ENCODE assay signal across 8 cellular contexts in genomic region chr11:95232666-95233065, GRCh38. TPM values are rescaled to one million over a fixed set of nuclear protein-coding genes. Genes with fewer than 3 reads are reported as not detected.
DNase-seq lines count a peak whose midpoint lies in the region; ATAC-seq, FAIRE-seq and TF ChIP-seq lines count a peak whose summit lies in the region.

No MANE protein-coding gene starts in this region.

- H3K23ac ChIP-seq in mesenchymal stem cell (ENCODE audit: low read length in 2 of 2): no peak overlapping the region

- H3K79me1 ChIP-seq in mesenchymal stem cell (replicated peaks; ENCODE audit: low read length, poor library complexity, severe bottlenecking): no peaks in the 10 kb centered on the region

- 76% methylated on average over 3 of the region's 3 CpGs for WGBS in SK-N-SH (ENCODE audit: low lambda C conversion rate)
- WGBS in mesenchymal stem cell: 33% methylated on average over 2 of the region's 3 CpGs
- 34 to 41% methylated on average over 3 of the region's 3 CpGs for WGBS in tibial nerve, 2 donors

- TF ChIP-seq CTCF in SK-N-SH (IDR thresholded peaks at IDR 0.05) (no peak), bronchial epithelial cell (IDR thresholded peaks at IDR 0.05; ENCODE audit: insufficient read depth, low read length, severe bottlenecking) (no peak), tibial nerve (IDR thresholded peaks at IDR 0.05) (peak in 1 of 5 experiments; percentile 4)

- CTCF ChIA-PET in SK-N-SH (lab: Yijun Ruan, JAX): interaction anchor here (0.8 to 1.6 kb wide), 5 partner anchors 9 to 473 kb away, joined by 3 to 6 read pairs (median 3); no protein-coding TSS in a partner anchor

- no peak overlapping the region for H4K8ac ChIP-seq in mesenchymal stem cell (ENCODE audit: low read length)

- no peak overlapping the region for H2BK120ac ChIP-seq in mesenchymal stem cell (ENCODE audit: low read depth, low read length)

- H3F3A ChIP-seq in SK-N-SH (replicated peaks; ENCODE audit: insufficient read depth): peaks cover 12% of the 10 kb centered on the region

- H3K27ac ChIP-seq in SK-N-SH (ENCODE audit: low read depth in 2 of 2, low read length in 1 of 2) (peak overlapping the region in 1 of 2 experiments; percentile 99; a peak in 2 of 4 replicates), mesenchymal stem cell (ENCODE audit: low read length, poor library complexity, severe bottlenecking) (peak overlapping the region; percentile 99), tibial nerve (peak overlapping the region; percentile 90 to 96 (median 95))

- H2AFZ ChIP-seq in SK-N-SH (ENCODE audit: low read depth) (peak overlapping the region; percentile 87), mesenchymal stem cell (ENCODE audit: low read depth, low read length) (no peak overlapping the region)

- no peak for DNase-seq in SK-N-SH
- no peak for DNase-seq in bronchial epithelial cell (ENCODE audit: low read depth)
- no peak for DNase-seq in mesenchymal stem cell
- DNase-seq in tibial nerve (ENCODE audit: low spot score in 2 of 2): no peak
- no peak for DNase-seq in mucosa of gallbladder (ENCODE audit: low spot score)
- DNase-seq in DMS114 treated with DMSO at 0.1 percent for 48 hours (lab: John Stamatoyannopoulos, UW; ENCODE audit: unreplicated experiment): no peak

- TF ChIP-seq RAD21 in SK-N-SH (IDR thresholded peaks at IDR 0.05; ENCODE audit: low read length): no peak

- H3K4me2 ChIP-seq in SK-N-SH (peak overlapping the region; percentile 75), mesenchymal stem cell (ENCODE audit: low read length, poor library complexity, severe bottlenecking) (peak overlapping the region; percentile 69)

- H4K20me1 ChIP-seq in SK-N-SH (ENCODE audit: insufficient read depth): no peaks in the 10 kb centered on the region

- no peak overlapping the region for H2BK15ac ChIP-seq in mesenchymal stem cell (ENCODE audit: low read depth, poor library complexity, severe bottlenecking)

- H3K14ac ChIP-seq in mesenchymal stem cell (ENCODE audit: low read length in 2 of 2): no peak overlapping the region

- ATAC-seq in SK-N-SH treated with all-trans-retinoic acid at 6 μM for 48 hours (no peak), GM18502 (IDR thresholded peaks at IDR 0.05; ENCODE audit: poor library complexity, unreplicated experiment) (no peak)

- H3K4me3 ChIP-seq in SK-N-SH (ENCODE audit: low read depth in 2 of 2, low read length in 1 of 2) (peak overlapping the region; percentile 44 to 54; a peak in 3 of 4 replicates), bronchial epithelial cell (ENCODE audit: low read depth, low read length) (peak overlapping the region; percentile 41), mesenchymal stem cell (ENCODE audit: insufficient read depth in 1 of 2, low read depth in 1 of 2, low read length in 2 of 2) (peak overlapping the region in 1 of 2 experiments; percentile 79), tibial nerve (peak overlapping the region; percentile 48 to 98 (median 74))

- peak overlapping the region in 1 of 2 experiments; percentile 33 for H3K18ac ChIP-seq in mesenchymal stem cell (ENCODE audit: low read depth in 1 of 2, low read length in 2 of 2)

- POLR2A ChIA-PET in SK-N-SH (lab: Yijun Ruan, JAX): interaction anchor here (0.7 to 2.5 kb wide), 8 partner anchors 11 to 473 kb away, joined by 3 to 17 read pairs (median 4); partner anchors contain the start of gene SRSF8

- H3K4ac ChIP-seq in mesenchymal stem cell (ENCODE audit: low read depth in 1 of 2, low read length in 2 of 2): peak overlapping the region in 1 of 2 experiments; percentile 67

- H3K9me3 ChIP-seq in SK-N-SH (no peaks in the 10 kb centered on the region), mesenchymal stem cell (ENCODE audit: control insufficient read depth, low read length) (no peaks in the 10 kb centered on the region), tibial nerve (no peaks in the 10 kb centered on the region)

- H3K36me3 ChIP-seq in SK-N-SH (replicated peaks in 1 of 2; ENCODE audit: control insufficient read depth in 1 of 2, insufficient read depth in 2 of 2, low read length in 1 of 2) (no peaks in the 10 kb centered on the region), bronchial epithelial cell (ENCODE audit: control insufficient read depth, insufficient read depth, low read length) (no peaks in the 10 kb centered on the region), mesenchymal stem cell (ENCODE audit: control insufficient read depth in 1 of 2, insufficient read depth in 2 of 2, low read depth in 1 of 2, low read length in 2 of 2) (no peaks in the 10 kb centered on the region), tibial nerve (no peaks in the 10 kb centered on the region)

- no peak for FAIRE-seq in bronchial epithelial cell (lab: Jason Lieb, UNC)

- H3K27me3 ChIP-seq in SK-N-SH (ENCODE audit: insufficient read depth): no peaks in the 10 kb centered on the region
- H3K27me3 ChIP-seq in bronchial epithelial cell (ENCODE audit: control insufficient read depth, insufficient read depth, low read length): no peaks in the 10 kb centered on the region
- no peaks in the 10 kb centered on the region for H3K27me3 ChIP-seq in mesenchymal stem cell (ENCODE audit: control insufficient read depth in 1 of 2, insufficient read depth in 1 of 2, low read length in 2 of 2)
- H3K27me3 ChIP-seq in tibial nerve: no peaks in the 10 kb centered on the region

- TF ChIP-seq POLR2A in tibial nerve (IDR thresholded peaks at IDR 0.05): no peak

- H2AK5ac ChIP-seq in mesenchymal stem cell (ENCODE audit: low read length, severe bottlenecking): no peak overlapping the region

- TF ChIP-seq EP300 in SK-N-SH (IDR thresholded peaks at IDR 0.05; ENCODE audit: borderline replicate concordance in 1 of 2, low read depth in 1 of 2, low read length in 1 of 2): no peak
- TF ChIP-seq EP300 in tibial nerve (IDR thresholded peaks at IDR 0.05): no peak

- no peak overlapping the region for H4K91ac ChIP-seq in mesenchymal stem cell (ENCODE audit: low read length)

- no peaks in the 10 kb centered on the region for H3K9me2 ChIP-seq in SK-N-SH

- H2BK5ac ChIP-seq in mesenchymal stem cell (ENCODE audit: low read depth, low read length, poor library complexity, severe bottlenecking): no peak overlapping the region

- H2BK12ac ChIP-seq in mesenchymal stem cell (ENCODE audit: low read length in 2 of 2): no peak overlapping the region

- H3K4me1 ChIP-seq in SK-N-SH (ENCODE audit: control insufficient read depth in 1 of 2, insufficient read depth in 2 of 2, low read depth in 1 of 2, low read length in 1 of 2): peaks cover 11 to 18% of the 10 kb centered on the region in 2 experiments; a peak in 3 of 4 replicates
- H3K4me1 ChIP-seq in mesenchymal stem cell (ENCODE audit: control insufficient read depth, insufficient read depth, low read depth, low read length): no peaks in the 10 kb centered on the region
- peaks cover 0 to 44% (median 23%) of the 10 kb centered on the region in 4 donors for H3K4me1 ChIP-seq in tibial nerve

- H3K9ac ChIP-seq in SK-N-SH: peak overlapping the region; percentile 11; the same call in 1 of the 2 replicates
- peak overlapping the region; percentile 91 for H3K9ac ChIP-seq in mesenchymal stem cell (ENCODE audit: low read length)

- no peaks in the 10 kb centered on the region for H3K79me2 ChIP-seq in SK-N-SH (ENCODE audit: insufficient read depth)

TF ChIP-seq in SK-N-SH, 30 proteins besides CTCF, POLR2A, EP300 and RAD21 (continues in another document):
- TF ChIP-seq PBX3 (IDR thresholded peaks at IDR 0.05) (no peak), JUND (IDR thresholded peaks at IDR 0.05) (no peak), POLR2AphosphoS5 (IDR thresholded peaks at IDR 0.05; ENCODE audit: low read depth, low read length) (no peak), SIN3A (IDR thresholded peaks at IDR 0.05; ENCODE audit: borderline replicate concordance, low read depth, low read length) (no peak), MAX (IDR thresholded peaks at IDR 0.05; ENCODE audit: low read depth) (no peak), TCF12 (IDR thresholded peaks at IDR 0.05) (no peak)

TF ChIP-seq in SK-N-SH treated with all-trans-retinoic acid at 6 μM for 48 hours, 23 proteins besides CTCF, POLR2A, EP300 and RAD21 (continues in another document):
- TF ChIP-seq ZNF8 (CRISPR knock-in tag; IDR thresholded peaks at IDR 0.05) (no peak), OSR1 (CRISPR knock-in tag; IDR thresholded peaks at IDR 0.05) (no peak), ISL1 (CRISPR knock-in tag; IDR thresholded peaks at IDR 0.05) (no peak), SNAI2 (CRISPR knock-in tag; IDR thresholded peaks at IDR 0.05) (no peak), RARB (CRISPR knock-in tag; IDR thresholded peaks at IDR 0.05) (no peak), TSHZ2 (CRISPR knock-in tag; IDR thresholded peaks at IDR 0.05) (no peak), TCF4 (CRISPR knock-in tag; IDR thresholded peaks at IDR 0.05; ENCODE audit: borderline replicate concordance) (no peak), ESRRG (CRISPR knock-in tag; IDR thresholded peaks at IDR 0.05) (no peak), BACH2 (CRISPR knock-in tag; IDR thresholded peaks at IDR 0.05; ENCODE audit: borderline replicate concordance) (no peak), ZNF565 (CRISPR knock-in tag; conservative IDR thresholded peaks at IDR 0.05; ENCODE audit: low read depth) (no peak)

RNA-seq across cellular contexts. Expression of gene SESN3, which starts 1.7 kb away (rescaled TPM):
- polyA plus RNA-seq in SK-N-SH (2012; rRNA removed): 1.7 and 2.2 TPM in 2 replicates
- 2.9 and 3.4 TPM in 2 replicates for polyA plus RNA-seq in SK-N-SH (2012; cell fraction: cytosol; rRNA removed)
- 1.6 and 2.9 TPM in 2 replicates for polyA plus RNA-seq in SK-N-SH (2012; cell fraction: nucleus; rRNA removed)
- 12.4 and 25.0 TPM in 2 replicates for total RNA-seq in bronchial epithelial cell
- polyA plus RNA-seq in mesenchymal stem cell (2013, experiment 1 of 2): 13.0 TPM
- 13.2 TPM for polyA plus RNA-seq in mesenchymal stem cell (2013, experiment 2 of 2)
- total RNA-seq in tibial nerve: 100 to 1,000 TPM in 1 of 4 donors, 10 to 100 TPM in 3; 57.9 to 106 (median 71.8) TPM
- 46.9 TPM for total RNA-seq in mucosa of gallbladder
